21 cellular contexts compared by ENCODE assay signal in the genomic region with DNA sequence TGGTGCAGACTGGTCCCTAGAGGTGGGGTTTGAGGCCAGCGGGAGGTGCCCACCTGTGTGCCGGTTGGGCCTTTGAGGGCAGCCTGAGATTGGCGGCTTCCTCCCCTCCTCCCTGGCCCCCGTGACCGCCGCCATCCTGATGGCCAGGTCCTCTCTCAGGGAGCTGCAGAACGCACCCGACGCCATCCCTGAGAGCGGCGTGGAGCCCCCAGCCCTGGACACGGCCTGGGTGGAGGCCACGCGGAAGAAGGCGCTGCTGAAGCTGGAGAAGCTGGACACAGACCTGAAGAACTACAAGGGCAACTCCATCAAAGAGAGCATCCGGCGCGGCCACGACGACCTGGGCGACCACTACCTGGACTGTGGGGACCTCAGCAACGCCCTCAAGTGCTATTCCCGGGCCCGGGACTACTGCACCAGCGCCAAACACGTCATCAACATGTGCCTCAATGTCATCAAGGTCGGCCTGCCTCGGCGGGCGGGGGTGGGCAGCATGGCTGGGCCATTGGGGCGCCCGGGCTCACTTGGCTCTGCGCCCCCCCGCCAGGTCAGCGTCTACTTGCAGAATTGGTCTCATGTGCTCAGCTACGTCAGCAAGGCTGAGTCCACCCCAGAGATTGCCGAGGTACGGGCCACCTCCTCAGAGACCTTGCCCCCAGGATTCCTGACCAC. TPM values are rescaled to one million over a fixed set of nuclear protein-coding genes. Genes with fewer than 3 reads are reported as not detected.
DNase-seq lines count a peak whose midpoint lies in the region; ATAC-seq and TF ChIP-seq lines count a peak whose summit lies in the region.
"Had no signal": no experiment of that assay in that cellular context is flagged by ENCODE, and none has a peak within 500 bp of the region (broad histone marks: within the 10 kb centered on the region; RNA-seq: fewer than 3 reads in every experiment).

No MANE protein-coding gene starts in this region.

- no peak for ATAC-seq in activated T-cell treated with anti-CD3 and anti-CD28 coated beads, Interleukin-2, amount 50 U/mL, for 4 hours
- ATAC-seq: T-helper 17 cell had no signal

- no peak for TF ChIP-seq CTCF in neural progenitor cell (IDR thresholded peaks at IDR 0.05)
- no peak for TF ChIP-seq CTCF in PC-9 (conservative IDR thresholded peaks at IDR 0.05)

- H3K9ac ChIP-seq in neural progenitor cell, result no peak overlapping the region
- H3K9ac ChIP-seq: parathyroid adenoma had no signal

- H3K4me1 ChIP-seq in CD8-positive, alpha-beta memory T cell (ENCODE audit: insufficient read depth, low read length), result peaks cover 25% of the 10 kb centered on the region
- H3K4me1 ChIP-seq in neural progenitor cell (peaks cover 7% of the 10 kb centered on the region), PC-9 (replicated peaks; ENCODE audit: insufficient read depth) (no peaks in the 10 kb centered on the region)
- H3K4me1 ChIP-seq: parathyroid adenoma had no signal

- H3K36me3 Mint-ChIP-seq in activated T-cell treated with anti-CD3 and anti-CD28 coated beads, Interleukin-2, amount 50 U/mL, for 4 hours (ENCODE audit: insufficient read depth), result peaks cover 4% of the 10 kb centered on the region
- peaks cover 0 to 49% (median 0%) of the 10 kb centered on the region in 3 donors for H3K36me3 Mint-ChIP-seq in CD8-positive, alpha-beta memory T cell
- peaks cover 17% of the 10 kb centered on the region for H3K36me3 Mint-ChIP-seq in activated T-helper 2 cell treated with anti-CD3 and anti-CD28 coated beads, Interferon-gamma antibody, Interleukin-2, Interleukin-4, amounts not matched to agents 10 μg/mL and 5 μg/mL and 100 μg/mL, durations not matched to agents 14 hours and 24 hours and 36 hours (ENCODE audit: low read depth)
- H3K36me3 Mint-ChIP-seq in neural progenitor cell, result no peaks in the 10 kb centered on the region

- intact Hi-C loops in activated T-helper 2 cell treated with anti-CD3 and anti-CD28 coated beads, Interferon-gamma antibody, Interleukin-2, Interleukin-4, amounts not matched to agents 10 μg/mL and 5 μg/mL and 100 μg/mL, durations not matched to agents 14 hours and 24 hours and 36 hours (cut with micrococcal nuclease), result no loop called here
- intact Hi-C loops in PC-9 (cut with micrococcal nuclease; ENCODE audit: unreplicated experiment), result no loop called here

- no peaks in the 10 kb centered on the region for H3K36me3 ChIP-seq in CD8-positive, alpha-beta memory T cell (ENCODE audit: insufficient read depth, low read length)
- no peaks in the 10 kb centered on the region for H3K36me3 ChIP-seq in neural progenitor cell
- H3K36me3 ChIP-seq in PC-9 (ENCODE audit: low read depth), result no peaks in the 10 kb centered on the region

- no peaks in the 10 kb centered on the region for H3K27me3 ChIP-seq in CD8-positive, alpha-beta memory T cell (ENCODE audit: insufficient read depth, low read length, poor library complexity, severe bottlenecking)
- H3K27me3 ChIP-seq in neural progenitor cell (no peaks in the 10 kb centered on the region), PC-9 (ENCODE audit: insufficient read depth, low read depth) (no peaks in the 10 kb centered on the region)
- H3K27me3 ChIP-seq: SJCRH30, tibial artery had no signal

- H3K79me2 ChIP-seq in neural progenitor cell (ENCODE audit: low read depth), result peaks cover 14% of the 10 kb centered on the region
- peaks cover 13% of the 10 kb centered on the region for H3K79me2 ChIP-seq in PC-9 (ENCODE audit: low read depth)
- H3K79me2 ChIP-seq: parathyroid adenoma had no signal

- H3K4me1 Mint-ChIP-seq in activated T-cell treated with anti-CD3 and anti-CD28 coated beads, Interleukin-2, amount 50 U/mL, for 4 hours (ENCODE audit: low read depth), result peaks cover 12% of the 10 kb centered on the region
- H3K4me1 Mint-ChIP-seq in CD8-positive, alpha-beta memory T cell, result peaks cover 0 to 26% (median 13%) of the 10 kb centered on the region in 3 donors
- peaks cover 3% of the 10 kb centered on the region for H3K4me1 Mint-ChIP-seq in activated T-helper 2 cell treated with anti-CD3 and anti-CD28 coated beads, Interferon-gamma antibody, Interleukin-2, Interleukin-4, amounts not matched to agents 10 μg/mL and 5 μg/mL and 100 μg/mL, durations not matched to agents 14 hours and 24 hours and 36 hours (ENCODE audit: low read depth)
- H3K4me1 Mint-ChIP-seq in neural progenitor cell, result peaks cover 4% of the 10 kb centered on the region

- POLR2A ChIA-PET in CD8-positive, alpha-beta memory T cell (lab: Charles Lee), result no interaction called here
- POLR2A ChIA-PET in PC-9 (lab: Charles Lee; ENCODE audit: unreplicated experiment), result no interaction called here

- no peaks in the 10 kb centered on the region for H3K9me3 ChIP-seq in CD8-positive, alpha-beta memory T cell (ENCODE audit: low read length)
- H3K9me3 ChIP-seq in neural progenitor cell (ENCODE audit: low read depth) (no peaks in the 10 kb centered on the region), PC-9 (ENCODE audit: insufficient read depth, low read depth) (no peaks in the 10 kb centered on the region)
- H3K9me3 ChIP-seq: SJCRH30, tibial artery had no signal

- H3F3A ChIP-seq in neural progenitor cell (ENCODE audit: low read depth) (peaks cover 3% of the 10 kb centered on the region), PC-9 (ENCODE audit: insufficient read depth, low read depth) (no peaks in the 10 kb centered on the region)

- H3K4me2 ChIP-seq in neural progenitor cell (no peak overlapping the region), PC-9 (no peak overlapping the region)

- no TSS peak for BruUV-seq in PC-9 (replicated peaks; lab: Mats Ljungman, UMichigan)

- CTCF ChIA-PET in CD8-positive, alpha-beta memory T cell (lab: Charles Lee), result interaction anchor here (1.3 kb wide), 1 partner anchor 17 kb away, joined by 4 read pairs; the partner anchor contains the start of gene DCXR
- CTCF ChIA-PET in PC-9 (lab: Charles Lee), result no interaction called here

- H3K9me2 ChIP-seq in PC-9 (ENCODE audit: insufficient read depth), result no peaks in the 10 kb centered on the region

- H4K20me1 ChIP-seq in neural progenitor cell (ENCODE audit: low read depth) (peaks cover 18% of the 10 kb centered on the region), PC-9 (ENCODE audit: insufficient read depth) (no peaks in the 10 kb centered on the region)

- H2AFZ ChIP-seq in neural progenitor cell (replicated peaks), result no peak overlapping the region
- no peak overlapping the region for H2AFZ ChIP-seq in PC-9
- H2AFZ ChIP-seq: parathyroid adenoma had no signal

- no peak for DNase-seq in activated T-cell treated with anti-CD3 and anti-CD28 coated beads, Interleukin-2, amount 50 U/mL, for 4 hours
- DNase-seq in activated T-cell treated with anti-CD3 and anti-CD28 coated beads for 4 hours (no peak), neural progenitor cell (ENCODE audit: low spot score) (no peak), middle frontal gyrus (ENCODE audit: extremely low spot score, low spot score) (no peak), PC-9 (no peak), DMS79 (lab: John Stamatoyannopoulos, UW) (no peak)
- no peak for DNase-seq in CD8-positive, alpha-beta memory T cell
- DNase-seq in activated T-helper 2 cell treated with anti-CD3 and anti-CD28 coated beads, Interferon-gamma antibody, Interleukin-2, Interleukin-4, amounts not matched to agents 10 μg/mL and 5 μg/mL and 100 μg/mL, durations not matched to agents 14 hours and 24 hours and 36 hours (ENCODE audit: low spot score), result no peak
- DNase-seq: CD4-positive, CD25-positive, alpha-beta regulatory T cell; Kasumi-1; NCI-H187 treated with DMSO at 0.1 percent for 48 hours; NCI-H345; SJCRH30; stimulated activated CD4-positive, alpha-beta T cell treated with anti-CD3 and anti-CD28 coated beads, Interleukin-1b, Interleukin-23, amount 100 ng/mL, for 48 hours; stimulated activated naive CD4-positive, alpha-beta T cell treated with Interleukin-2 at 50 U/mL for 16 hours; tibial artery; WERI-Rb-1 had no signal

- H3K9me3 Mint-ChIP-seq in activated T-cell treated with anti-CD3 and anti-CD28 coated beads, Interleukin-2, amount 50 U/mL, for 4 hours, result no peaks in the 10 kb centered on the region
- H3K9me3 Mint-ChIP-seq in CD8-positive, alpha-beta memory T cell, result no peaks in the 10 kb centered on the region
- H3K9me3 Mint-ChIP-seq in activated T-helper 2 cell treated with anti-CD3 and anti-CD28 coated beads, Interferon-gamma antibody, Interleukin-2, Interleukin-4, amounts not matched to agents 10 μg/mL and 5 μg/mL and 100 μg/mL, durations not matched to agents 14 hours and 24 hours and 36 hours, result no peaks in the 10 kb centered on the region
- no peaks in the 10 kb centered on the region for H3K9me3 Mint-ChIP-seq in neural progenitor cell
- H3K9me3 Mint-ChIP-seq: CD4-positive, CD25-positive, alpha-beta regulatory T cell had no signal

- H3K27ac Mint-ChIP-seq in CD8-positive, alpha-beta memory T cell, result no peak overlapping the region
- no peak overlapping the region for H3K27ac Mint-ChIP-seq in activated T-helper 2 cell treated with anti-CD3 and anti-CD28 coated beads, Interferon-gamma antibody, Interleukin-2, Interleukin-4, amounts not matched to agents 10 μg/mL and 5 μg/mL and 100 μg/mL, durations not matched to agents 14 hours and 24 hours and 36 hours
- no peak overlapping the region for H3K27ac Mint-ChIP-seq in neural progenitor cell
- H3K27ac Mint-ChIP-seq: T-helper 17 cell had no signal

- H3K4me3 ChIP-seq in CD8-positive, alpha-beta memory T cell (ENCODE audit: low read length), result no peak overlapping the region
- no peak overlapping the region for H3K4me3 ChIP-seq in neural progenitor cell
- H3K4me3 ChIP-seq in PC-9, result no peak overlapping the region
- H3K4me3 ChIP-seq: coronary artery, lung, SJCRH30, tibial artery had no signal

- no peaks in the 10 kb centered on the region for H3K27me3 Mint-ChIP-seq in activated T-cell treated with anti-CD3 and anti-CD28 coated beads, Interleukin-2, amount 50 U/mL, for 4 hours (ENCODE audit: low read depth)
- no peaks in the 10 kb centered on the region for H3K27me3 Mint-ChIP-seq in CD8-positive, alpha-beta memory T cell
- no peaks in the 10 kb centered on the region for H3K27me3 Mint-ChIP-seq in activated T-helper 2 cell treated with anti-CD3 and anti-CD28 coated beads, Interferon-gamma antibody, Interleukin-2, Interleukin-4, amounts not matched to agents 10 μg/mL and 5 μg/mL and 100 μg/mL, durations not matched to agents 14 hours and 24 hours and 36 hours (ENCODE audit: low read depth)
- peaks cover 2% of the 10 kb centered on the region for H3K27me3 Mint-ChIP-seq in neural progenitor cell (ENCODE audit: insufficient read depth, low read depth)
- H3K27me3 Mint-ChIP-seq: CD4-positive, CD25-positive, alpha-beta regulatory T cell; T-helper 17 cell had no signal

- H3K4me3 Mint-ChIP-seq in activated T-cell treated with anti-CD3 and anti-CD28 coated beads, Interleukin-2, amount 50 U/mL, for 4 hours, result peak overlapping the region; percentile 58
- H3K4me3 Mint-ChIP-seq in CD8-positive, alpha-beta memory T cell, result peak overlapping the region in 4 of 7 donors; percentile 23 to 81 (median 48)
- H3K4me3 Mint-ChIP-seq in activated T-helper 2 cell treated with anti-CD3 and anti-CD28 coated beads, Interferon-gamma antibody, Interleukin-2, Interleukin-4, amounts not matched to agents 10 μg/mL and 5 μg/mL and 100 μg/mL, durations not matched to agents 14 hours and 24 hours and 36 hours (ENCODE audit: low read depth), result peak overlapping the region; percentile 39
- peak overlapping the region; percentile 64 for H3K4me3 Mint-ChIP-seq in neural progenitor cell

- H3K27ac ChIP-seq in CD8-positive, alpha-beta memory T cell (ENCODE audit: low read depth, low read length), result no peak overlapping the region
- H3K27ac ChIP-seq in neural progenitor cell (no peak overlapping the region), PC-9 (no peak overlapping the region)
- H3K27ac ChIP-seq: coronary artery, parathyroid adenoma, SJCRH30, tibial artery, WERI-Rb-1 had no signal

RNA-seq across cellular contexts. Expression of gene GPS1, which starts 2.8 kb away (rescaled TPM):
- total RNA-seq in activated T-cell treated with anti-CD3 and anti-CD28 coated beads, Interleukin-2, amount 50 U/mL, for 4 hours, result 100 to 1,000 TPM; 172 to 183 (median 177) TPM
- total RNA-seq in CD8-positive, alpha-beta memory T cell, result 100 to 1,000 TPM; 122 to 125 TPM
- polyA plus RNA-seq in CD8-positive, alpha-beta memory T cell, result 151 TPM
- 103 TPM in 2 replicates for total RNA-seq in activated T-helper 2 cell treated with anti-CD3 and anti-CD28 coated beads, Interferon-gamma antibody, Interleukin-2, Interleukin-4, amounts not matched to agents 10 μg/mL and 5 μg/mL and 100 μg/mL, durations not matched to agents 14 hours and 24 hours and 36 hours
- total RNA-seq in neural progenitor cell (ENCODE audit: low replicate concordance) (86.6 and 174 TPM in 2 replicates), PC-9 (2021) (121 and 124 TPM in 2 replicates)

RNA-seq across cellular contexts. Expression of gene RFNG, which starts 2.9 kb away (rescaled TPM):
- 10 to 100 TPM; 20.3 to 21.5 (median 20.4) TPM for total RNA-seq in activated T-cell treated with anti-CD3 and anti-CD28 coated beads, Interleukin-2, amount 50 U/mL, for 4 hours
- 10 to 100 TPM; 18.1 to 19.4 TPM for total RNA-seq in CD8-positive, alpha-beta memory T cell
- polyA plus RNA-seq in CD8-positive, alpha-beta memory T cell, result 7.3 TPM
- 21.8 and 21.9 TPM in 2 replicates for total RNA-seq in activated T-helper 2 cell treated with anti-CD3 and anti-CD28 coated beads, Interferon-gamma antibody, Interleukin-2, Interleukin-4, amounts not matched to agents 10 μg/mL and 5 μg/mL and 100 μg/mL, durations not matched to agents 14 hours and 24 hours and 36 hours
- total RNA-seq in neural progenitor cell (ENCODE audit: low replicate concordance) (13.6 and 41.0 TPM in 2 replicates), PC-9 (2021) (40.4 and 49.1 TPM in 2 replicates)

RNA-seq across cellular contexts. Expression of gene DUS1L, which starts 11.1 kb away (rescaled TPM):
- 100 to 1,000 TPM; 323 to 369 (median 326) TPM for total RNA-seq in activated T-cell treated with anti-CD3 and anti-CD28 coated beads, Interleukin-2, amount 50 U/mL, for 4 hours
- total RNA-seq in CD8-positive, alpha-beta memory T cell, result 100 to 1,000 TPM; 206 to 210 TPM
- 142 TPM for polyA plus RNA-seq in CD8-positive, alpha-beta memory T cell
- 154 and 179 TPM in 2 replicates for total RNA-seq in activated T-helper 2 cell treated with anti-CD3 and anti-CD28 coated beads, Interferon-gamma antibody, Interleukin-2, Interleukin-4, amounts not matched to agents 10 μg/mL and 5 μg/mL and 100 μg/mL, durations not matched to agents 14 hours and 24 hours and 36 hours
- 54.5 and 76.6 TPM in 2 replicates for total RNA-seq in neural progenitor cell (ENCODE audit: low replicate concordance)
- total RNA-seq in PC-9 (2021), result 138 and 175 TPM in 2 replicates

RNA-seq across cellular contexts. Expression of gene DCXR, which starts 17.0 kb away (rescaled TPM):
- total RNA-seq in activated T-cell treated with anti-CD3 and anti-CD28 coated beads, Interleukin-2, amount 50 U/mL, for 4 hours, result 10 to 100 TPM; 74.2 to 88.6 (median 76.9) TPM
- 100 to 1,000 TPM; 117 to 127 TPM for total RNA-seq in CD8-positive, alpha-beta memory T cell
- 108 TPM for polyA plus RNA-seq in CD8-positive, alpha-beta memory T cell
- 138 and 145 TPM in 2 replicates for total RNA-seq in activated T-helper 2 cell treated with anti-CD3 and anti-CD28 coated beads, Interferon-gamma antibody, Interleukin-2, Interleukin-4, amounts not matched to agents 10 μg/mL and 5 μg/mL and 100 μg/mL, durations not matched to agents 14 hours and 24 hours and 36 hours
- 36.5 and 64.9 TPM in 2 replicates for total RNA-seq in neural progenitor cell (ENCODE audit: low replicate concordance)
- total RNA-seq in PC-9 (2021), result 120 and 129 TPM in 2 replicates

RNA-seq across cellular contexts. Expression of gene RAC3, which starts 23.0 kb away (rescaled TPM):
- 1 to 10 TPM; 4.1 to 7.7 (median 4.8) TPM for total RNA-seq in activated T-cell treated with anti-CD3 and anti-CD28 coated beads, Interleukin-2, amount 50 U/mL, for 4 hours
- 1 to 10 TPM; 4.2 to 4.5 TPM for total RNA-seq in CD8-positive, alpha-beta memory T cell
- polyA plus RNA-seq in CD8-positive, alpha-beta memory T cell, result not detected
- 15.4 and 18.4 TPM in 2 replicates for total RNA-seq in activated T-helper 2 cell treated with anti-CD3 and anti-CD28 coated beads, Interferon-gamma antibody, Interleukin-2, Interleukin-4, amounts not matched to agents 10 μg/mL and 5 μg/mL and 100 μg/mL, durations not matched to agents 14 hours and 24 hours and 36 hours
- total RNA-seq in neural progenitor cell (ENCODE audit: low replicate concordance) (31.6 and 81.2 TPM in 2 replicates), PC-9 (2021) (32.3 and 41.6 TPM in 2 replicates)
